ENCODE assay signal across 8 cellular contexts in the genomic region with DNA sequence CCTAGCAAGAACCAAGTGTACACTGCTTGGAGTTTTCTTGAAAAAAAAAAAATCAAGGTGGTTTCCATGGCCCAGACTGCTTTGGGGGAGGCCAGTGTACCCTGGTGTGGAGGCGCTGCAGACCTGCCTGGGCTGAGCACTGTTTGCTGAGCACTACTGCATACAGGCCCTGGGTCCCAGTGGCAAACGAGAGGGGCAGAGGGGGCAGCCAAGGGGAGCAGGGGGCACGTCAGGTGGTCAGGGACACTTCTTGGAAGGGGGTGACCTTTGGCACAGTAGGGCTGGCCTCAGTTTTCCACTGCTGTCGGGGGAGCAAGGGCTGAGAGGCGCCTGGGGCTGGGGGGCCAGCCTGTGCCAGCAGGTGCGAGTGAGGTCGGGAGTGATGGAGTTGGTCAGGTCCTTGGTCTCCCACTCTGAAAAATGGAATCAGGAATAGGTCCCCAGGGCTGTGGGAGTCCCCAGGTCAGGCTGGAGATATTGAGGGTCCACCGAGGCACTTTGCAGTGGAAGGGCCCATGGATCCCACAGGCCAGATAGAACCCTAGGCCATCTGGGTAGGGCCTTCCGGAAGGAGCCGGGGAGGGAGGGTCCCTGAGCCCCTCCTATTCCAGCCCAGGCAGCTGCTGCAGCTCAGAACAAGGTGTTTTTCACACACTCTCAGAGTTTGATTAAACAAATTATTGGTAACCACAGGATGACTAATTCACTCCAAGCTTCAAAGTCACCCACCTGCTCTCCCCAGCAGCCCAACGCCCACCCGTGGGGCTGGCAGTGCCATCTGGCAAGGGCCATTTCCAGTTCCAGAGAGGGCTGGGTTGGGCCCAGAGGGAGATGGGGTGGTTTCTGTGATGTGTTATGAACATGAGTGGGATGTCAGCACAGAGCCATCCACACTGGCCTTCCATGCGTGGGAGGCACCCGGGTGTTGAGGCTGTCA. TPM values are rescaled to one million over a fixed set of nuclear protein-coding genes. Genes with fewer than 3 reads are reported as not detected.
DNase-seq lines count a peak whose midpoint lies in the region; ATAC-seq, FAIRE-seq and TF ChIP-seq lines count a peak whose summit lies in the region.

No MANE protein-coding gene starts in this region.

- peak overlapping the region; percentile 99 for H3K27ac Mint-ChIP-seq in central memory CD8-positive, alpha-beta T cell (ENCODE audit: low read depth)

- H3K27me3 Mint-ChIP-seq in central memory CD8-positive, alpha-beta T cell, result no peaks in the 10 kb centered on the region

- H3K4me1 ChIP-seq in pancreas, result peaks cover 2 to 35% (median 19%) of the 10 kb centered on the region in 3 donors

- H3K9me3 Mint-ChIP-seq in central memory CD8-positive, alpha-beta T cell, result no peaks in the 10 kb centered on the region

- no peaks in the 10 kb centered on the region for H3K27me3 ChIP-seq in pancreas

- H3K4me3 ChIP-seq in pancreas, result peak overlapping the region; percentile 43 to 79 (median 66)

- DNase-seq in GM12891 (ENCODE audit: insufficient read length, low spot score) (no peak), T-helper 22 cell (ENCODE audit: low read depth) (peak; percentile 40), pancreas (peak in 1 of 6 donors; percentile 55), GM03348 (ENCODE audit: low spot score) (no peak), NCI-H2029 treated with DMSO at 0.1 percent for 48 hours (lab: John Stamatoyannopoulos, UW) (no peak)
- DNase-seq in central memory CD8-positive, alpha-beta T cell (ENCODE audit: low spot score in 2 of 2), result peak in 1 of 2 donors; percentile 37

- peak; percentile 7 for ATAC-seq in central memory CD8-positive, alpha-beta T cell (replicated peaks; ENCODE audit: extremely low read depth, poor library complexity, severe bottlenecking)
- ATAC-seq in pancreas (no peak), HG02588 (IDR thresholded peaks at IDR 0.05; ENCODE audit: unreplicated experiment) (no peak), HG03097 (IDR thresholded peaks at IDR 0.05; ENCODE audit: low FRiP score, unreplicated experiment) (no peak)

- intact Hi-C loops in pancreas (cut with DNase I), result no loop called here

- H3K27ac ChIP-seq in pancreas, result peak overlapping the region; percentile 54 to 81 (median 64)

- 45 to 51% methylated on average over 14 of the region's 14 CpGs for WGBS in pancreas, 2 donors

- H3K4me1 Mint-ChIP-seq in central memory CD8-positive, alpha-beta T cell, result peaks cover 54% of the 10 kb centered on the region

- H3K36me3 ChIP-seq in pancreas, result no peaks in the 10 kb centered on the region

- TF ChIP-seq CTCF in pancreas (IDR thresholded peaks at IDR 0.05), result no peak

- H3K9me3 ChIP-seq in pancreas, result no peaks in the 10 kb centered on the region

- TF ChIP-seq POLR2A in GM12891 (IDR thresholded peaks at IDR 0.05; ENCODE audit: low read depth, low read length), result no peak

- FAIRE-seq in GM12891 (lab: Jason Lieb, UNC) (peak; percentile 16), pancreas (lab: Jason Lieb, UNC) (no peak)

- H3K36me3 Mint-ChIP-seq in central memory CD8-positive, alpha-beta T cell (ENCODE audit: insufficient read depth), result peaks cover 30% of the 10 kb centered on the region

- H3K4me3 Mint-ChIP-seq in central memory CD8-positive, alpha-beta T cell, result peak overlapping the region; percentile 89

TF ChIP-seq in GM12891, 5 proteins besides CTCF, POLR2A, EP300 and RAD21:
- TF ChIP-seq POLR2AphosphoS5 (IDR thresholded peaks at IDR 0.05; ENCODE audit: low read depth, low read length), result no peak
- TF ChIP-seq TAF1 (IDR thresholded peaks at IDR 0.05; ENCODE audit: low read depth, low read length), result no peak
- TF ChIP-seq PAX5 (IDR thresholded peaks at IDR 0.05; ENCODE audit: insufficient read depth, low read length, severe bottlenecking), result no peak
- no peak for TF ChIP-seq POU2F2 (IDR thresholded peaks at IDR 0.05; ENCODE audit: low read depth, low read length)
- TF ChIP-seq SPI1 (IDR thresholded peaks at IDR 0.05; ENCODE audit: low read depth, low read length), result no peak

RNA-seq across cellular contexts. Expression of a gene that starts 3.5 kb away (rescaled TPM):
- 0.87 TPM for polyA plus RNA-seq in GM12891 (2012; ENCODE audit: low read depth, missing spikeins)
- total RNA-seq in pancreas, result 10 to 100 TPM; 14.2 to 20.4 (median 19.3) TPM
- polyA plus RNA-seq in pancreas, result 10 to 100 TPM in 1 of 2 donors, 1 to 10 TPM in 1; 3.6 to 22.5 TPM
